ENCODE assay signal across 9 cellular contexts in the genomic region with DNA sequence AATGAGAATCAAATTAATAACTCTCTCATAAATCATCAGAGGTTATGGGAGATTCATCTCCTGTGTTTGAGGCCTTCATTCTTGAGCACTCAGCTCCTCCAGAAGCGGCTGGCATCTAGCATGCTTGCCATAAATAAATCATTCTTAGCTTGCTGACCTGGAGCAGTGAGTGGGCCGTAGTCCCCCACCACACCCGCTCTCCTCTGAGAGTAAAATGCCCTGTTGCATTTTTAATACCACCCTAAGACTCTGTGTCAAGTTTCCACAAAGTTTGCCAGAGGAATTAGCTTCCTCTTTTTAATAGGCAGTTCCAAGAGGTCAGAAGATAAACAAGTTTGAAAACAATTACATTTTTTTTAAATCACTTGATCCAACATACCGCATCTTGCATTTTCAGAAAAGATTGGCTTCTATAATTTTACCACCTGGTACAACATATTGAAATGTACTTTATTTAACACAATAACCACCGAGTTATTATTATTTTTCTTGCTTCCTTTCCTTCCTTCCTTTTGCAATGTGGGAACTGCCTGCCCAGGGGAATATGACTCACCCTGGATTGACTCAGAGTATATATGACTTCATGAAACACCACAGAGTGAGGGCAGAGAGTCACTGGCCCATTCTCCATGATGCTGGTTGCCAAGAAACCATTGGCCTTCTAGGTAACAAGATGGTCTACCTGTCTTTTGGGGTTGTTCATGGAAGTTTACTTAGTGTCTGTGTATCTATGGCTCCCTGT. TPM values are rescaled to one million over a fixed set of nuclear protein-coding genes. Genes with fewer than 3 reads are reported as not detected.
DNase-seq lines count a peak whose midpoint lies in the region; ATAC-seq and TF ChIP-seq lines count a peak whose summit lies in the region.
"Had no signal": no experiment of that assay in that cellular context is flagged by ENCODE, and none has a peak within 500 bp of the region (broad histone marks: within the 10 kb centered on the region; RNA-seq: fewer than 3 reads in every experiment).

No MANE protein-coding gene starts in this region.

- DNase-seq in A673 (ENCODE audit: low spot score) (peak; percentile 32), HT1080 (ENCODE audit: low read depth) (peak; percentile 87), brain microvascular endothelial cell (peak; percentile 92), lung (ENCODE audit: low spot score) (peak; percentile 48)
- DNase-seq: activated naive CD4-positive, alpha-beta T cell treated with anti-CD3 and anti-CD28 coated beads, Interleukin-2, amount 50 U/mL, for 16 hours had no signal

- POLR2A ChIA-PET in A673 (lab: Charles Lee; ENCODE audit: low non-redundant PET) = no interaction called here

- no TSS peak for BruUV-seq in A673 (replicated peaks; lab: Mats Ljungman, UMichigan)

- intact Hi-C loops in A673 (cut with micrococcal nuclease; ENCODE audit: unreplicated experiment) = no loop called here

- no peaks in the 10 kb centered on the region for H3K9me3 ChIP-seq in A673 (ENCODE audit: low read depth, low read length, poor library complexity, severe bottlenecking)
- peaks cover 0 to 2% of the 10 kb centered on the region in 2 donors for H3K9me3 ChIP-seq in lung (ENCODE audit: control insufficient read depth in 2 of 2, insufficient read depth in 1 of 2, low read length in 1 of 2)

- H3K27me3 ChIP-seq in A673 (replicated peaks; ENCODE audit: insufficient read depth, low read depth, low read length, poor library complexity) (no peaks in the 10 kb centered on the region), brain microvascular endothelial cell (replicated peaks) (no peaks in the 10 kb centered on the region), lung (ENCODE audit: control insufficient read depth, insufficient read depth) (no peaks in the 10 kb centered on the region)

- in situ Hi-C loops in brain microvascular endothelial cell (cut with HindIII; ENCODE audit: low pct_ligation_motif_present, low sequenced_read_pairs) = no loop called here

- CTCF ChIA-PET in A673 (lab: Charles Lee) = no interaction called here

- peak; percentile 81 for ATAC-seq in lung (ENCODE audit: insufficient read depth, low FRiP score)
- ATAC-seq in HG03520 (IDR thresholded peaks at IDR 0.05; ENCODE audit: unreplicated experiment) = no peak
- ATAC-seq in GM21515 (IDR thresholded peaks at IDR 0.05; ENCODE audit: unreplicated experiment) = no peak
- ATAC-seq in GM18858 (IDR thresholded peaks at IDR 0.05; ENCODE audit: unreplicated experiment) = no peak
- ATAC-seq in HG02623 (IDR thresholded peaks at IDR 0.05; ENCODE audit: unreplicated experiment) = no peak

- no peaks in the 10 kb centered on the region for H3K36me3 ChIP-seq in A673 (ENCODE audit: insufficient read depth, low read length, poor library complexity, severe bottlenecking)
- H3K36me3 ChIP-seq in brain microvascular endothelial cell (replicated peaks) = no peaks in the 10 kb centered on the region
- H3K36me3 ChIP-seq in lung (ENCODE audit: control insufficient read depth in 2 of 2, insufficient read depth in 2 of 2, low read length in 2 of 2) = no peaks in the 10 kb centered on the region

- no peak overlapping the region for H3K27ac ChIP-seq in A673 (ENCODE audit: low read depth, low read length, poor library complexity, severe bottlenecking)
- H3K27ac ChIP-seq in brain microvascular endothelial cell = peak overlapping the region; percentile 21
- peak overlapping the region; percentile 11 to 32 for H3K27ac ChIP-seq in lung (ENCODE audit: low read depth in 1 of 2, low read length in 1 of 2)

- H3K4me1 ChIP-seq in A673 (ENCODE audit: insufficient read depth, low read length, poor library complexity, severe bottlenecking) (no peaks in the 10 kb centered on the region), lung (ENCODE audit: control insufficient read depth in 2 of 2, insufficient read depth in 2 of 2, low read length in 2 of 2) (peaks cover 7 to 20% of the 10 kb centered on the region in 2 donors)

- WGBS in lung, 2 donors = 37 to 55% methylated on average over 5 of the region's 5 CpGs

- no peak for TF ChIP-seq CTCF in A673 (conservative IDR thresholded peaks at IDR 0.05; ENCODE audit: low read depth, low read length)
- TF ChIP-seq CTCF in brain microvascular endothelial cell (IDR thresholded peaks at IDR 0.05; ENCODE audit: low read depth, low read length, missing control alignments) = no peak
- TF ChIP-seq CTCF in lung (IDR thresholded peaks at IDR 0.05; ENCODE audit: control extremely low read depth, extremely low read depth) = no peak

- H3K4me3 ChIP-seq in A673 (ENCODE audit: low read depth, low read length, poor library complexity, severe bottlenecking) (no peak overlapping the region), brain microvascular endothelial cell (ENCODE audit: low read depth, low read length) (no peak overlapping the region), lung (no peak overlapping the region)

RNA-seq across cellular contexts. Expression of gene CLIC5, which starts 29.4 kb away (rescaled TPM):
- not detected in 2 replicates for total RNA-seq in A673 (2021)
- not detected in 2 replicates for total RNA-seq in HT1080 (2014; rRNA removed; shearing (Covaris generic))
- polyA plus RNA-seq in HT1080 (2015; cell fraction: cytosol; rRNA removed) = not detected in 2 replicates
- not detected in 2 replicates for polyA plus RNA-seq in HT1080 (2015; cell fraction: nucleus; rRNA removed)
- total RNA-seq in lung = 10 to 100 TPM; 65.4 to 92.3 TPM
- 10 to 100 TPM; 14.8 to 16.0 TPM for polyA plus RNA-seq in lung

Comparison
In these comparisons a context has a peak if more than half of its experiments do, and no peak if none do; other contexts are left out.
1. DNase-seq: peak in every context shown above with its lines; median percentile 92 in brain microvascular endothelial cell; 87 in HT1080; 48 in lung; 32 in A673.
2. RNA of gene CLIC5, which starts 29.4 kb away (total RNA-seq): 65.4 to 92.3 TPM in lung; not detected in A673 and not detected in HT1080; every median in the first group is over 10 times any median in the second.